In the genomic region with DNA sequence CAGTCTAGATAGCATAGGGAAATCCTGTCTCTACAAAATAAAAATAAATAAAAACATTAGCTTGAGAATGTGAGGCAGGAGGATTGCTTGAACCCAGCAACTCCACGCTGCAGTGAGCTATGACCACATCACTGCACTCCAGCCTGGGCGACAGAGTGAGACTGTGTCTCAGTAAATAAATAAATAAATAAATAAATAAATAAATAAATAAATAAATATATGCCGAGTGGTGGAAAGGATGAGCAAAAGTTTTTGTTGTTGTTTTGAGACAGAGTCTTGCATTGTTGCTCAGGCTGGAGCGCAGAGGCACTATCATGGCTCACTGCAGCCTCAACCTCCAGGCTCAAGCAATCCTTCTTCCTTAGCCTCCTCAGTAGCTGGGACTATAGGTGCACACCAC, we compare ENCODE assay signal across 10 cellular contexts. TPM values are rescaled to one million over a fixed set of nuclear protein-coding genes. Genes with fewer than 3 reads are reported as not detected.
"Had no signal": no experiment of that assay in that cellular context is flagged by ENCODE, and none has a peak within 500 bp of the region (broad histone marks: within the 10 kb centered on the region; RNA-seq: fewer than 3 reads in every experiment).

No MANE protein-coding gene starts in this region.

- H3K36me3 ChIP-seq: HAP-1 had no signal

- DNase-seq: GM23248, GOT3, H7, H9, HCEC 1CT, HFFc6 had no signal

- H3K4me1 Mint-ChIP-seq: GM23338, H9 had no signal

- H3K4me1 ChIP-seq: HAP-1 had no signal

- H3K9ac ChIP-seq: GM23248 had no signal

- H3K4me3 Mint-ChIP-seq: GM23338, H9, HFFc6 had no signal

- H3K9me3 ChIP-seq: HAP-1 had no signal

- H3K27ac Mint-ChIP-seq: GM23338, H9, HFFc6 had no signal

- ATAC-seq: GM23338, HCT116 had no signal

- H3K4me3 ChIP-seq: GM23248, GM23338, HAP-1 had no signal

- H3K27ac ChIP-seq: GM23248 had no signal

RNA-seq across cellular contexts. Expression of a gene that starts 53.4 kb away (rescaled TPM):
- total RNA-seq: GM23338, H1, H7 had no signal
- polyA plus RNA-seq: GM23338 had no signal
